In the genomic region with DNA sequence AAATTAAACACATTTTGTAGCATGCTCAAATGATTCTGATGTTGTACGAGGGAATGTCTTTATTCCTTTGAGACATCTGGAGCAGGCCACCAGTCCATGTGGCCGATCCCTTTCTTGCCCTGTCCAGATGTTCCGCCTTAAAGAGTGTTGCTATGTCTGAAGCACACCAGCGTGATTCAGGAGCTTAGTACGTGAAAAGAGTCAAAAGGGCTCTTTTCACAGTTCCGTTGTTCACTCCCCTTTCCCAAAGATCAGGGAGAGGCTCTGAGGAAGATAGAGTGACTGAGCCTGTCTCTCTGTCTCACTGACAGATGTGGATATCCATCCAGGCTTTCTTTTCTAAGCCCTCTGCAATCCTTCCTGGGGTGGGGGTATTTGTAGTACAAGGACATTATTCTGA, we compare ENCODE assay signal across 1 cellular context.
TF ChIP-seq lines count a peak whose summit lies in the region.

No MANE protein-coding gene starts in this region.

TF ChIP-seq in H1, 55 proteins besides CTCF, POLR2A, EP300 and RAD21:
- TF ChIP-seq EGR1 (IDR thresholded peaks at IDR 0.05; ENCODE audit: borderline replicate concordance, low read depth, low read length): no peak
- no peak for TF ChIP-seq CREB1 (IDR thresholded peaks at IDR 0.05)
- no peak for TF ChIP-seq TAF7 (optimal IDR thresholded peaks at IDR 0.05; ENCODE audit: borderline replicate concordance, low read depth, low read length)
- TF ChIP-seq JUN (IDR thresholded peaks at IDR 0.05; ENCODE audit: low read depth, low read length): no peak
- TF ChIP-seq, protein P1, sequence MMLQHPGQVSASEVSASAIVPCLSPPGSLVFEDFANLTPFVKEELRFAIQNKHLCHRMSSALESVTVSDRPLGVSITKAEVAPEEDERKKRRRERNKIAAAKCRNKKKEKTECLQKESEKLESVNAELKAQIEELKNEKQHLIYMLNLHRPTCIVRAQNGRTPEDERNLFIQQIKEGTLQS (IDR thresholded peaks at IDR 0.05; ENCODE audit: insufficient read depth, low read depth, low read length): no peak
- TF ChIP-seq FOSL1 (IDR thresholded peaks at IDR 0.05; ENCODE audit: insufficient read depth, low read depth, low read length): no peak
- TF ChIP-seq, protein P2, sequence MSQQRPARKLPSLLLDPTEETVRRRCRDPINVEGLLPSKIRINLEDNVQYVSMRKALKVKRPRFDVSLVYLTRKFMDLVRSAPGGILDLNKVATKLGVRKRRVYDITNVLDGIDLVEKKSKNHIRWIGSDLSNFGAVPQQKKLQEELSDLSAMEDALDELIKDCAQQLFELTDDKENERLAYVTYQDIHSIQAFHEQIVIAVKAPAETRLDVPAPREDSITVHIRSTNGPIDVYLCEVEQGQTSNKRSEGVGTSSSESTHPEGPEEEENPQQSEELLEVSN (IDR thresholded peaks at IDR 0.05): no peak
- TF ChIP-seq HDAC6 (IDR thresholded peaks at IDR 0.05; ENCODE audit: low read depth, low read length): no peak
- TF ChIP-seq SIRT6 (IDR thresholded peaks at IDR 0.05; ENCODE audit: low read length): no peak
- no peak for TF ChIP-seq BACH1 (IDR thresholded peaks at IDR 0.05; ENCODE audit: low read length)
- TF ChIP-seq SP4 (IDR thresholded peaks at IDR 0.05; ENCODE audit: low read length): no peak
- TF ChIP-seq BRCA1 (IDR thresholded peaks at IDR 0.05; ENCODE audit: low read depth, low read length): no peak
- TF ChIP-seq CTBP2 (IDR thresholded peaks at IDR 0.05; ENCODE audit: borderline replicate concordance, insufficient read depth, insufficient read length, low read length): no peak
- no peak for TF ChIP-seq RXRA (IDR thresholded peaks at IDR 0.05; ENCODE audit: insufficient read depth, low read depth, low read length)
- no peak for TF ChIP-seq TAF1 (IDR thresholded peaks at IDR 0.05; ENCODE audit: low read depth, low read length)
- TF ChIP-seq, protein P3, sequence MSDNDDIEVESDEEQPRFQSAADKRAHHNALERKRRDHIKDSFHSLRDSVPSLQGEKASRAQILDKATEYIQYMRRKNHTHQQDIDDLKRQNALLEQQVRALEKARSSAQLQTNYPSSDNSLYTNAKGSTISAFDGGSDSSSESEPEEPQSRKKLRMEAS (IDR thresholded peaks at IDR 0.05): no peak
- no peak for TF ChIP-seq SIN3A (conservative IDR thresholded peaks at IDR 0.05 in 1 of 2, IDR thresholded peaks at IDR 0.05 in 1 of 2; ENCODE audit: low read depth in 1 of 2, low read length in 2 of 2)
- TF ChIP-seq CBX8 (IDR thresholded peaks at IDR 0.05; ENCODE audit: borderline replicate concordance, low read depth, low read length): no peak
- TF ChIP-seq POU5F1 (IDR thresholded peaks at IDR 0.05; ENCODE audit: low read depth, low read length): no peak
